Comparison of ENCODE assay signal across 8 cellular contexts in genomic region chr3:14371573-14372474, GRCh38. TPM values are rescaled to one million over a fixed set of nuclear protein-coding genes. Genes with fewer than 3 reads are reported as not detected.
DNase-seq lines count a peak whose midpoint lies in the region; ATAC-seq and FAIRE-seq lines count a peak whose summit lies in the region.
"Had no signal": no experiment of that assay in that cellular context is flagged by ENCODE, and none has a peak within 500 bp of the region (broad histone marks: within the 10 kb centered on the region; RNA-seq: fewer than 3 reads in every experiment).

No MANE protein-coding gene starts in this region.

- peaks cover 0 to 8% of the 10 kb centered on the region in 2 donors for H3K4me1 ChIP-seq in small intestine (ENCODE audit: control insufficient read depth in 2 of 2, insufficient read depth in 1 of 2, low read depth in 1 of 2, low read length in 1 of 2)

- H3K27ac ChIP-seq in small intestine (ENCODE audit: low read depth in 1 of 2, low read length in 1 of 2) = peak overlapping the region; percentile 51 to 87
- H3K27ac ChIP-seq: parathyroid adenoma had no signal

- FAIRE-seq in small intestine (lab: Jason Lieb, UNC) = no peak

- 6 to 37% (median 22%) methylated on average over 12 of the region's 12 CpGs for WGBS in small intestine, 3 donors

- H3K27me3 ChIP-seq in small intestine (ENCODE audit: control insufficient read depth in 2 of 2, insufficient read depth in 2 of 2, low read length in 2 of 2) = no peaks in the 10 kb centered on the region

- ATAC-seq in GM19025 (IDR thresholded peaks at IDR 0.05; ENCODE audit: low read depth, unreplicated experiment) = peak; percentile 79
- peak; percentile 86 for ATAC-seq in Right ventricle myocardium inferior
- no peak for ATAC-seq in GM18870 (IDR thresholded peaks at IDR 0.05; ENCODE audit: unreplicated experiment)

- peak; percentile 93 for DNase-seq in M059J (ENCODE audit: low read depth)
- DNase-seq in SKM-1 treated with dmso at 0.1 percent for 144 hours (lab: John Stamatoyannopoulos, UW; ENCODE audit: unreplicated experiment) = peak; percentile 67
- peak; percentile 93 for DNase-seq in Right ventricle myocardium inferior (ENCODE audit: missing footprints)
- DNase-seq in small intestine = peak; percentile 98
- DNase-seq in activated T-cell treated with anti-CD3 and anti-CD28 coated beads, Interleukin-2, amount 50 U/mL, for 48 hours = no peak

- no peaks in the 10 kb centered on the region for H3K9me3 ChIP-seq in small intestine (ENCODE audit: control insufficient read depth, low read depth)

- no peaks in the 10 kb centered on the region for H3K36me3 ChIP-seq in small intestine (ENCODE audit: control insufficient read depth in 2 of 2, insufficient read depth in 2 of 2, low read length in 2 of 2)

- H3K4me3 ChIP-seq in small intestine (ENCODE audit: low read depth in 1 of 2, low read length in 2 of 2) = no peak overlapping the region

- intact Hi-C loops in Right ventricle myocardium inferior (cut with DNase I) = no loop called here

RNA-seq across cellular contexts. Expression of gene SLC6A6, which starts 30.6 kb away (rescaled TPM):
- total RNA-seq in M059J (2014; rRNA removed; shearing (Covaris generic)) = 24.6 and 43.3 TPM in 2 replicates
- 14.3 TPM for total RNA-seq in Right ventricle myocardium inferior
- 10 to 100 TPM in 1 of 3 donors, 1 to 10 TPM in 2; 6.9 to 10.8 (median 8.6) TPM for polyA plus RNA-seq in small intestine

Comparison
In these comparisons a context has a peak if more than half of its experiments do, and no peak if none do; other contexts are left out.
1. DNase-seq: peak in M059J (single experiment), SKM-1 treated with dmso at 0.1 percent for 144 hours (single experiment), Right ventricle myocardium inferior (single experiment) and small intestine (single experiment); none in activated T-cell treated with anti-CD3 and anti-CD28 coated beads, Interleukin-2, amount 50 U/mL, for 48 hours (0 of 2).